8 cellular contexts compared by ENCODE assay signal in the genomic region with DNA sequence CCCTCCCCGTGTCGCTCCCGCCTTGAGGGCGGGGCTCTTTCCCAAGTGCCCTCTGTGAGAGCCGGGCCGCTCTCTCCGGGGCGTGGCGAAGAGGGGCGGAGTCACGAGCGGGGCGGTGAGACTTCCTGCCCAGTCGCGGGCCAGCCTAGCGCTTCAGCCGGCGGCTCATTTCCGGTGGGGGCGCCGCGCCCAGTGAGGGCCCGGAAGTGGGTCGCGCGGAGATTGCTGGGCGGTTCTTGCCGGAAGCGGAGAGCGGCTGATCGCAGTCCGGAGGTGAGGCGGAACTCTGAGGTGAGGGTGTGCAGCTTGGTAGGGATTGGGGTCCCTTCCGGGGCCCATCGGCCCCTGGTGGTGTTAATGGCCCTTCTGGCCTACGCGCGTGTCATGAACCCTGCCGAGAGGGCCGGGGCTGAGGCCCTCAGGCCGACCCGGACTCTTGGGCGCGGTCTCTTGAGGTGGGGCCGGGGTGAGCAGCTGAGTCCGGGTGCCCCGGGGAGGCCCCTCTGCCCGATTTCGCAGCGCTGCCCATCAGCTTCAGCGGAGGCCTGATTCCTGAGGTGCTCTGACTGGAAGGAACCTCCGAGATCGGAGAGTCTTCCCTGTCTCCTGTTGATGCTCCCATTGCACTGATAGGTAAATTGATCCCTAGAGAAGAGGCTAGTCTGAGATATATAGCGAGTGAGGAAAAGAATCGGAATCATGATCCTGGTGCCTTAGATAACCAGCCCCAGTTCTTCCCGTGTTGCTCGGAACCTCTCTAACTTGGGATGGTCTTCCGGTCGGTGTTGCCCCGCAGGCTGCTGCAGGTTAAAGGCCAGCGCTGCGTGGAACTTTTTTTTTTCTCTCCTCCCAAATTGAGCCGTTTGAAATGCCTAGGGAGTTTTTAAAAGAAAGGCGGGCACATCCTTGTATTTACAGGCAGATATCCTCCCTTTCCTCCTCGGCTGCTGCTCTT. TPM values are rescaled to one million over a fixed set of nuclear protein-coding genes. Genes with fewer than 3 reads are reported as not detected.
DNase-seq lines count a peak whose midpoint lies in the region; TF ChIP-seq lines count a peak whose summit lies in the region.

A gene with protein sequence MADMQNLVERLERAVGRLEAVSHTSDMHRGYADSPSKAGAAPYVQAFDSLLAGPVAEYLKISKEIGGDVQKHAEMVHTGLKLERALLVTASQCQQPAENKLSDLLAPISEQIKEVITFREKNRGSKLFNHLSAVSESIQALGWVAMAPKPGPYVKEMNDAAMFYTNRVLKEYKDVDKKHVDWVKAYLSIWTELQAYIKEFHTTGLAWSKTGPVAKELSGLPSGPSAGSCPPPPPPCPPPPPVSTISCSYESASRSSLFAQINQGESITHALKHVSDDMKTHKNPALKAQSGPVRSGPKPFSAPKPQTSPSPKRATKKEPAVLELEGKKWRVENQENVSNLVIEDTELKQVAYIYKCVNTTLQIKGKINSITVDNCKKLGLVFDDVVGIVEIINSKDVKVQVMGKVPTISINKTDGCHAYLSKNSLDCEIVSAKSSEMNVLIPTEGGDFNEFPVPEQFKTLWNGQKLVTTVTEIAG (plus strand): TSS at position 219 of the 955 bp plus-strand sequence. CDS start 18,618 bp downstream, outside the sequence.

- H3K18ac ChIP-seq in H9 (ENCODE audit: insufficient read length, low read depth, low read length) = peak within 1 kb of the TSS; percentile 98

- H3K14ac ChIP-seq in H9 (ENCODE audit: insufficient read depth, low read length) = peak within 1 kb of the TSS; percentile 98

- H2BK5ac ChIP-seq in H9 (ENCODE audit: insufficient read length, low read length) = peak within 1 kb of the TSS; percentile 42

- no peaks in the 10 kb centered on the region for H3K9me2 ChIP-seq in neural cell (ENCODE audit: insufficient read depth, low read length)

- no peaks in the 10 kb centered on the region for H3K9me3 ChIP-seq in H9 (ENCODE audit: control insufficient read depth, low read depth, low read length)
- H3K9me3 ChIP-seq in MG63 = no peaks in the 10 kb centered on the region
- no peaks in the 10 kb centered on the region for H3K9me3 ChIP-seq in neural cell (ENCODE audit: low read length)
- no peaks in the 10 kb centered on the region for H3K9me3 ChIP-seq in stomach smooth muscle (ENCODE audit: control insufficient read depth in 2 of 2, low read length in 2 of 2)

- H3K9ac ChIP-seq in H9 (ENCODE audit: extremely low read depth, insufficient read length, low read length) (peak within 1 kb of the TSS; percentile 87), neural cell (ENCODE audit: low read length) (peak within 1 kb of the TSS; percentile 95), stomach smooth muscle (ENCODE audit: low read length in 2 of 2) (peak within 1 kb of the TSS; percentile 100)

- H3K23ac ChIP-seq in H9 (ENCODE audit: insufficient read length, low read depth, low read length) = no peak within 1 kb of the TSS

- no peak for TF ChIP-seq CTCF in H9 (conservative IDR thresholded peaks at IDR 0.05)
- TF ChIP-seq CTCF in neural cell (IDR thresholded peaks at IDR 0.05; ENCODE audit: poor library complexity, severe bottlenecking) = no peak

- H3K9me3 Mint-ChIP-seq in H9 = no peaks in the 10 kb centered on the region

- H4K20me1 ChIP-seq in H9 (ENCODE audit: control insufficient read depth, insufficient read depth, insufficient read length) (no peaks in the 10 kb centered on the region), neural cell (ENCODE audit: insufficient read depth) (no peaks in the 10 kb centered on the region)

- DNase-seq in ELR (ENCODE audit: low read depth) = peak; percentile 98
- peak; percentile 99 for DNase-seq in H9
- DNase-seq in MG63 = peak; percentile 99
- DNase-seq in SIG-M5 treated with dmso at 0.1 percent for 504 hours (lab: John Stamatoyannopoulos, UW; ENCODE audit: unreplicated experiment) = peak; percentile 91
- peak; percentile 100 for DNase-seq in activated gamma-delta T cell treated with Interleukin-2 at 50 U/mL for 16 hours
- DNase-seq in fibroblast of the conjunctiva (ENCODE audit: low read depth) = peak; percentile 98

- H3K27ac ChIP-seq in H9 (ENCODE audit: insufficient read length, low read depth, low read length) = peak within 1 kb of the TSS; percentile 60
- peak within 1 kb of the TSS; percentile 92 for H3K27ac ChIP-seq in neural cell (ENCODE audit: low read length)
- peak within 1 kb of the TSS; percentile 100 for H3K27ac ChIP-seq in stomach smooth muscle (ENCODE audit: low read length)

- no peaks in the 10 kb centered on the region for H3F3A ChIP-seq in neural cell (ENCODE audit: insufficient read depth, low read length, poor library complexity, severe bottlenecking)

- H3K4me1 ChIP-seq in H9 (ENCODE audit: insufficient read depth, low read length) = no peaks in the 10 kb centered on the region; the same call in none of the 2 replicates
- peaks cover 42% of the 10 kb centered on the region for H3K4me1 ChIP-seq in stomach smooth muscle (ENCODE audit: control insufficient read depth, insufficient read depth, low read length)

- H2AK5ac ChIP-seq in H9 (ENCODE audit: insufficient read length, low read length) = no peak within 1 kb of the TSS

- no peak within 1 kb of the TSS for H2BK20ac ChIP-seq in H9 (ENCODE audit: low read depth, low read length, poor library complexity, severe bottlenecking)

- H2AFZ ChIP-seq in H9 (ENCODE audit: low read length) (no peak within 1 kb of the TSS), neural cell (ENCODE audit: low read depth, low read length) (peak within 1 kb of the TSS; percentile 95)

- peaks cover 13 to 30% (median 17%) of the 10 kb centered on the region in 3 experiments for H3K36me3 Mint-ChIP-seq in H9 (ENCODE audit: insufficient read depth in 1 of 3, low read depth in 3 of 3)

- H4K5ac ChIP-seq in H9 (ENCODE audit: insufficient read length, low read depth, low read length) = peak within 1 kb of the TSS; percentile 18

- H3K27ac Mint-ChIP-seq in H9 = peak within 1 kb of the TSS; percentile 75 to 100 (median 98)

- H3K56ac ChIP-seq in H9 (ENCODE audit: insufficient read length, low read depth, low read length) = no peak within 1 kb of the TSS

- WGBS in H9 (ENCODE audit: extremely low coverage, insufficient read length, low lambda C conversion rate) = no CpG with 5 or more reads among the region's 65 CpGs

- H3K4me2 ChIP-seq in H9 (ENCODE audit: insufficient read depth, insufficient read length, low read length) (peak within 1 kb of the TSS; percentile 95), neural cell (ENCODE audit: low read length) (peak within 1 kb of the TSS; percentile 93)

- no peak for TF ChIP-seq RAD21 in neural cell (conservative IDR thresholded peaks at IDR 0.05)

- H3K27me3 Mint-ChIP-seq in H9 (ENCODE audit: low read depth) = no peaks in the 10 kb centered on the region

- peak within 1 kb of the TSS; percentile 42 for H2BK120ac ChIP-seq in H9 (ENCODE audit: low read depth, low read length, poor library complexity, severe bottlenecking)

- H3K23me2 ChIP-seq in H9 (ENCODE audit: insufficient read length, low read depth, low read length, poor library complexity, severe bottlenecking) = peaks cover 14% of the 10 kb centered on the region

- H4K8ac ChIP-seq in H9 (replicated peaks; ENCODE audit: insufficient read length, low read depth, low read length) = no peak within 1 kb of the TSS

- peaks cover 26% of the 10 kb centered on the region for H3K36me3 ChIP-seq in MG63
- no peaks in the 10 kb centered on the region for H3K36me3 ChIP-seq in neural cell (ENCODE audit: insufficient read depth, low read length)
- H3K36me3 ChIP-seq in stomach smooth muscle (ENCODE audit: control insufficient read depth in 2 of 2, insufficient read depth in 2 of 2, low read length in 2 of 2) = peaks cover 0 to 2% of the 10 kb centered on the region in 2 donors

- no peak within 1 kb of the TSS for H2BK15ac ChIP-seq in H9 (ENCODE audit: low read depth, low read length)

- H3K4me3 ChIP-seq in MG63 (peak within 1 kb of the TSS; percentile 97), neural cell (ENCODE audit: low read length) (peak within 1 kb of the TSS; percentile 93), stomach smooth muscle (ENCODE audit: low read length in 2 of 2) (peak within 1 kb of the TSS; percentile 83 to 98)

- H3K27me3 ChIP-seq in H9 (ENCODE audit: insufficient read depth, low read length) (no peaks in the 10 kb centered on the region), MG63 (no peaks in the 10 kb centered on the region), neural cell (ENCODE audit: insufficient read depth, low read depth, low read length) (no peaks in the 10 kb centered on the region), stomach smooth muscle (ENCODE audit: control insufficient read depth in 1 of 2, insufficient read depth in 2 of 2, low read length in 2 of 2) (no peaks in the 10 kb centered on the region)

- H3K79me2 ChIP-seq in H9 (ENCODE audit: insufficient read depth, low read length) (peaks cover 27% of the 10 kb centered on the region), neural cell (replicated peaks; ENCODE audit: insufficient read depth, low read length) (peaks cover 38% of the 10 kb centered on the region)

- peak within 1 kb of the TSS; percentile 89 for H3T11ph ChIP-seq in H9 (ENCODE audit: low read length)

- H3K4ac ChIP-seq in H9 (ENCODE audit: low read depth, low read length) = peak within 1 kb of the TSS; percentile 56; the same call in 1 of the 2 replicates

- TF ChIP-seq EP300 in neural cell (conservative IDR thresholded peaks at IDR 0.05; ENCODE audit: poor library complexity, severe bottlenecking) = no peak

- peaks cover 15 to 23% of the 10 kb centered on the region in 2 experiments for H3K4me1 Mint-ChIP-seq in H9

- H3K4me3 Mint-ChIP-seq in H9 = peak within 1 kb of the TSS; percentile 94 to 97

- no peak within 1 kb of the TSS for H4K91ac ChIP-seq in H9 (ENCODE audit: insufficient read length, low read depth, low read length)

- H3K79me1 ChIP-seq in H9 (ENCODE audit: insufficient read depth, low read depth, low read length, poor library complexity, severe bottlenecking) = peaks cover 8% of the 10 kb centered on the region

- H2BK12ac ChIP-seq in H9 (ENCODE audit: insufficient read length, low read depth, low read length) = no peak within 1 kb of the TSS

TF ChIP-seq in neural cell, 6 proteins besides CTCF, POLR2A, EP300 and RAD21 (continues in another document):
- no peak for TF ChIP-seq TAF1 (IDR thresholded peaks at IDR 0.05; ENCODE audit: low read depth)
- no peak for TF ChIP-seq EZH2 (IDR thresholded peaks at IDR 0.05; ENCODE audit: borderline replicate concordance, insufficient read depth, low read length, poor library complexity, severe bottlenecking)
- TF ChIP-seq MXI1 (conservative IDR thresholded peaks at IDR 0.05; ENCODE audit: poor library complexity, severe bottlenecking) = peak; percentile 67

RNA-seq across cellular contexts. Expression of the gene that starts here (rescaled TPM):
- total RNA-seq in H9 (2021) = 255 and 268 TPM in 2 replicates
- total RNA-seq in MG63 (2014; rRNA removed; shearing (Covaris generic); ENCODE audit: low replicate concordance) = 164 and 175 TPM in 2 replicates
- polyA plus RNA-seq in neural cell = 162 and 168 TPM in 2 replicates
- 149 and 158 TPM in 2 replicates for polyA minus RNA-seq in neural cell

Comparison
In these comparisons a context has a peak if more than half of its experiments do, and no peak if none do; other contexts are left out.
1. Peak in every context shown above with its lines: DNase-seq, H3K4me3 ChIP-seq and H3K27ac ChIP-seq.